In the genomic region with DNA sequence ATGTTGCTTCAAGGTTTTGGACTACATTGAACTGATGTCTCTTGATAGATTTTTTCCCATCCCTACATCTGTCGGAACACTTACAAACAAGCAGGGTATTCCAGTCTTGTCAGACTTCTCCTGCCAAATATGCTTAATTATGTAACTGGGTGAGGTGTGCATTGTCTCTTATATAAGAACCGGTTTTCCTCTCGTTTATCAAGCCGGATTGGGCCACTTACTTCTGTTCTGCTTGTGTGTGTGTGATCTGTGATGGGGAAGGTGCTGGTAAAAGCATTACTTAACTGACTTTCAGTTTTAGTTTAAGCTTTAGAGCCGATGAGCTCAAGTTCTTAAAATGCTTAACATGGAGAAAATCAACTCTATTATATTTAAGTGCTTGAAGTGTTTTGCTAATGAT, we compare ENCODE assay signal across 23 cellular contexts.
"Had no signal": no experiment of that assay in that cellular context is flagged by ENCODE, and none has a peak within 500 bp of the region (broad histone marks: within the 10 kb centered on the region; RNA-seq: fewer than 3 reads in every experiment).

No MANE protein-coding gene starts in this region.

- H3K9me3 Mint-ChIP-seq: activated CD4-positive, alpha-beta memory T cell treated with anti-CD3 and anti-CD28 coated beads, Interleukin-2, amount 10 ng/mL, durations not matched to agents 7 days and 5 days; activated naive CD4-positive, alpha-beta T cell treated with anti-CD3 and anti-CD28 coated beads, Interleukin-2, amount 10 ng/mL, durations not matched to agents 7 days and 5 days; activated naive CD8-positive, alpha-beta T cell treated with anti-CD3 and anti-CD28 coated beads, Interleukin-2, amount 10 ng/mL, durations not matched to agents 7 days and 5 days; activated T-cell treated with anti-CD3 and anti-CD28 coated beads, Interleukin-2, amount 50 U/mL, for 24 hours; nephron progenitor cell; stimulated activated memory B cell treated with anti-CD40 and anti-IgM and Interleukin-4, amounts not matched to agents 10 μg/mL and 1 μg/mL and 100 μg/mL, for 72 hours; stimulated activated naive CD8-positive, alpha-beta T cell treated with anti-CD3 and anti-CD28 coated beads, Interleukin-15, amount 100 ng/mL, for 72 hours had no signal

- H3K36me3 Mint-ChIP-seq: activated naive CD4-positive, alpha-beta T cell treated with anti-CD3 and anti-CD28 coated beads, Interleukin-2, amount 10 ng/mL, durations not matched to agents 7 days and 5 days; activated naive CD8-positive, alpha-beta T cell treated with anti-CD3 and anti-CD28 coated beads, Interleukin-2, amount 10 ng/mL, durations not matched to agents 7 days and 5 days; brain; stimulated activated memory B cell treated with anti-CD40 and anti-IgM and Interleukin-4, amounts not matched to agents 10 μg/mL and 1 μg/mL and 100 μg/mL, for 72 hours had no signal

- H3K27me3 Mint-ChIP-seq: stimulated activated memory B cell treated with anti-CD40 and anti-IgM and Interleukin-4, amounts not matched to agents 10 μg/mL and 1 μg/mL and 100 μg/mL, for 72 hours had no signal

- DNase-seq: activated CD4-positive, alpha-beta memory T cell treated with anti-CD3 and anti-CD28 coated beads, Interleukin-2, amount 10 ng/mL, durations not matched to agents 7 days and 5 days; activated CD4-positive, alpha-beta T cell treated with anti-CD3 and anti-CD28 coated beads for 48 hours; activated CD8-positive, alpha-beta memory T cell treated with anti-CD3 and anti-CD28 coated beads, Interleukin-2, amount 50 U/mL, for 48 hours; activated gamma-delta T cell; activated naive CD4-positive, alpha-beta T cell treated with anti-CD3 and anti-CD28 coated beads, Interleukin-2, amount 10 ng/mL, durations not matched to agents 7 days and 5 days; activated naive CD8-positive, alpha-beta T cell treated with anti-CD3 and anti-CD28 coated beads, Interleukin-2, amount 10 ng/mL, durations not matched to agents 7 days and 5 days; activated T-cell treated with anti-CD3 and anti-CD28 coated beads, Interleukin-2, amount 50 U/mL, for 24 hours; cerebellar nuclear complex; colonic mucosa; effector CD8-positive, alpha-beta T cell; foreskin fibroblast; heart right ventricle; left ventricle myocardium inferior; nephron progenitor cell; stimulated activated CD4-positive, alpha-beta T cell treated with anti-CD3 and anti-CD28 coated beads, Interleukin-1b, Interleukin-23, amount 100 ng/mL, for 48 hours; stimulated activated CD4-positive, alpha-beta T cell treated with anti-CD3 and anti-CD28 coated beads, Interleukin-4, amount 100 ng/mL, for 4 hours; stimulated activated CD8-positive, alpha-beta memory T cell treated with anti-CD3 and anti-CD28 coated beads, Interleukin-4, amount 100 ng/mL, for 48 hours; stimulated activated naive CD8-positive, alpha-beta T cell treated with anti-CD3 and anti-CD28 coated beads, Interleukin-15, amount 100 ng/mL, for 72 hours; substantia nigra; WERI-Rb-1 had no signal

- H3K4me3 Mint-ChIP-seq: activated CD4-positive, alpha-beta memory T cell treated with anti-CD3 and anti-CD28 coated beads, Interleukin-2, amount 10 ng/mL, durations not matched to agents 7 days and 5 days; activated naive CD4-positive, alpha-beta T cell treated with anti-CD3 and anti-CD28 coated beads, Interleukin-2, amount 10 ng/mL, durations not matched to agents 7 days and 5 days; activated naive CD8-positive, alpha-beta T cell treated with anti-CD3 and anti-CD28 coated beads, Interleukin-2, amount 10 ng/mL, durations not matched to agents 7 days and 5 days; activated T-cell treated with anti-CD3 and anti-CD28 coated beads, Interleukin-2, amount 50 U/mL, for 24 hours; brain; nephron progenitor cell; stimulated activated memory B cell treated with anti-CD40 and anti-IgM and Interleukin-4, amounts not matched to agents 10 μg/mL and 1 μg/mL and 100 μg/mL, for 72 hours; stimulated activated naive CD8-positive, alpha-beta T cell treated with anti-CD3 and anti-CD28 coated beads, Interleukin-15, amount 100 ng/mL, for 72 hours had no signal

- ATAC-seq: activated CD4-positive, CD25-positive, alpha-beta regulatory T cell treated with anti-CD3 and anti-CD28 coated beads, Interleukin-2, amount 50 U/mL, for 24 hours; heart right ventricle; stimulated activated memory B cell treated with anti-CD40 and anti-IgM and Interleukin-4, amounts not matched to agents 10 μg/mL and 1 μg/mL and 100 μg/mL, for 72 hours; stimulated activated naive CD8-positive, alpha-beta T cell treated with anti-CD3 and anti-CD28 coated beads, Interleukin-15, amount 100 ng/mL, for 72 hours had no signal

- H3K27ac Mint-ChIP-seq: activated CD4-positive, alpha-beta memory T cell treated with anti-CD3 and anti-CD28 coated beads, Interleukin-2, amount 10 ng/mL, durations not matched to agents 7 days and 5 days; activated naive CD4-positive, alpha-beta T cell treated with anti-CD3 and anti-CD28 coated beads, Interleukin-2, amount 10 ng/mL, durations not matched to agents 7 days and 5 days; activated naive CD8-positive, alpha-beta T cell treated with anti-CD3 and anti-CD28 coated beads, Interleukin-2, amount 10 ng/mL, durations not matched to agents 7 days and 5 days; activated T-cell treated with anti-CD3 and anti-CD28 coated beads, Interleukin-2, amount 50 U/mL, for 24 hours; brain; nephron progenitor cell; stimulated activated memory B cell treated with anti-CD40 and anti-IgM and Interleukin-4, amounts not matched to agents 10 μg/mL and 1 μg/mL and 100 μg/mL, for 72 hours; stimulated activated naive CD8-positive, alpha-beta T cell treated with anti-CD3 and anti-CD28 coated beads, Interleukin-15, amount 100 ng/mL, for 72 hours had no signal

- H3K4me1 Mint-ChIP-seq: activated CD4-positive, alpha-beta memory T cell treated with anti-CD3 and anti-CD28 coated beads, Interleukin-2, amount 10 ng/mL, durations not matched to agents 7 days and 5 days; activated naive CD4-positive, alpha-beta T cell treated with anti-CD3 and anti-CD28 coated beads, Interleukin-2, amount 10 ng/mL, durations not matched to agents 7 days and 5 days; activated naive CD8-positive, alpha-beta T cell treated with anti-CD3 and anti-CD28 coated beads, Interleukin-2, amount 10 ng/mL, durations not matched to agents 7 days and 5 days; stimulated activated memory B cell treated with anti-CD40 and anti-IgM and Interleukin-4, amounts not matched to agents 10 μg/mL and 1 μg/mL and 100 μg/mL, for 72 hours had no signal
